ENCODE assay signal across 1 cellular context in genomic region chr14:105346200-105346533, GRCh38.
TF ChIP-seq lines count a peak whose summit lies in the region.

No MANE protein-coding gene starts in this region.

TF ChIP-seq in HepG2, 621 proteins besides CTCF, POLR2A, EP300 and RAD21:
- TF ChIP-seq ELF3 (CRISPR knock-in tag; IDR thresholded peaks at IDR 0.05) = peak; percentile 54
- no peak for TF ChIP-seq ZNF576 (CRISPR knock-in tag; IDR thresholded peaks at IDR 0.05)
- TF ChIP-seq ELF1 (CRISPR knock-in tag; IDR thresholded peaks at IDR 0.05) = 0 out of 2 replicates have a peak, but pooled peaks have one; percentile 13
- no peak for TF ChIP-seq HMG20A (CRISPR knock-in tag; IDR thresholded peaks at IDR 0.05; ENCODE audit: borderline replicate concordance)
- no peak for TF ChIP-seq RNF2 (conservative IDR thresholded peaks at IDR 0.05; ENCODE audit: low read depth)
- no peak for TF ChIP-seq GABPA (IDR thresholded peaks at IDR 0.05; ENCODE audit: low read depth, low read length)
- 0 out of 2 replicates have a peak, but pooled peaks have one; percentile 17 for TF ChIP-seq GABPA (CRISPR knock-in tag; IDR thresholded peaks at IDR 0.05; ENCODE audit: low read depth)
- TF ChIP-seq HNF4A (CRISPR knock-in tag; IDR thresholded peaks at IDR 0.05) = 0 out of 2 replicates have a peak, but pooled peaks have one; percentile 27
- 0 out of 2 replicates have a peak, but pooled peaks have one; percentile 1 for TF ChIP-seq ZNF317 (CRISPR knock-in tag; IDR thresholded peaks at IDR 0.05)
- TF ChIP-seq ZHX2 (IDR thresholded peaks at IDR 0.05; ENCODE audit: low read depth) = no peak
- no peak for TF ChIP-seq ZHX2 (CRISPR knock-in tag; IDR thresholded peaks at IDR 0.05; ENCODE audit: borderline replicate concordance)
